12 cellular contexts compared by ENCODE assay signal in genomic region chr9:92952861-92953620, GRCh38. TPM values are rescaled to one million over a fixed set of nuclear protein-coding genes. Genes with fewer than 3 reads are reported as not detected.
DNase-seq lines count a peak whose midpoint lies in the region; ATAC-seq and TF ChIP-seq lines count a peak whose summit lies in the region.
"Had no signal": no experiment of that assay in that cellular context is flagged by ENCODE, and none has a peak within 500 bp of the region (broad histone marks: within the 10 kb centered on the region; RNA-seq: fewer than 3 reads in every experiment).

No MANE protein-coding gene starts in this region.

- CTCF ChIA-PET in T-cell (lab: Charles Lee): interaction anchor here (0.6 to 1.8 kb wide), 6 partner anchors 19 to 77 kb away, joined by 3 to 8 read pairs (median 5); no protein-coding TSS in a partner anchor

- no peaks in the 10 kb centered on the region for H3K27me3 Mint-ChIP-seq in T-cell

- H3K4me1 ChIP-seq in left lung (peaks cover 0 to 23% of the 10 kb centered on the region in 2 donors), colonic mucosa (no peaks in the 10 kb centered on the region)
- H3K4me1 ChIP-seq: pancreas had no signal

- H3K36me3 ChIP-seq in left lung (no peaks in the 10 kb centered on the region), colonic mucosa (no peaks in the 10 kb centered on the region)
- H3K36me3 ChIP-seq: pancreas had no signal

- H3K4me3 Mint-ChIP-seq in T-cell: peak overlapping the region; percentile 77 to 94 (median 80)

- DNase-seq in DMS79 treated with DMSO at 0.1 percent for 48 hours (lab: John Stamatoyannopoulos, UW) (peak; percentile 89), NCI-H1417 (lab: John Stamatoyannopoulos, UW) (peak; percentile 91 to 99 (median 92)), T-cell (no peak), left lung (no peak), colonic mucosa (no peak)
- DNase-seq in stimulated activated CD4-positive, alpha-beta T cell treated with anti-CD3 and anti-CD28 coated beads, Interleukin-12 subunit alpha, Interleukin-12 subunit beta, amount 100 ng/mL, for 4 hours: no peak
- DNase-seq: amniotic stem cell, Kasumi-1, pancreas had no signal

- no peaks in the 10 kb centered on the region for H3K9me3 Mint-ChIP-seq in T-cell

- H3K27ac ChIP-seq in left lung: peak overlapping the region; percentile 49 to 74
- no peak overlapping the region for H3K27ac ChIP-seq in colonic mucosa
- H3K27ac ChIP-seq: pancreas had no signal

- no peaks in the 10 kb centered on the region for H3K9me3 ChIP-seq in left lung
- no peaks in the 10 kb centered on the region for H3K9me3 ChIP-seq in colonic mucosa
- H3K9me3 ChIP-seq: pancreas had no signal

- H3K4me3 ChIP-seq in left lung (no peak overlapping the region), colonic mucosa (no peak overlapping the region)
- H3K4me3 ChIP-seq: pancreas had no signal

- H3K27me3 ChIP-seq in left lung (peaks cover 0 to 17% of the 10 kb centered on the region in 2 donors), colonic mucosa (peaks cover 3% of the 10 kb centered on the region)
- H3K27me3 ChIP-seq: pancreas had no signal

- POLR2A ChIA-PET in T-cell (lab: Charles Lee): interaction anchor here (0.6 to 1.0 kb wide), 4 partner anchors 11 to 181 kb away, joined by 3 to 4 read pairs (median 3); partner anchors contain the start of gene NINJ1 (in 1 of the 2)

- H3K9ac ChIP-seq in colonic mucosa (ENCODE audit: low read depth in 2 of 2, low read length in 2 of 2): no peak overlapping the region

- no peaks in the 10 kb centered on the region for H3K36me3 Mint-ChIP-seq in T-cell

- intact Hi-C loops in left lung (cut with DNase I): no loop called here
- intact Hi-C loops in colonic mucosa (cut with DNase I): no loop called here

- peaks cover 92 to 96% (median 96%) of the 10 kb centered on the region in 3 donors for H3K4me1 Mint-ChIP-seq in T-cell

- TF ChIP-seq CTCF in left lung (IDR thresholded peaks at IDR 0.05) (no peak), colonic mucosa (IDR thresholded peaks at IDR 0.05) (no peak)

- H3K27ac Mint-ChIP-seq in T-cell: peak overlapping the region; percentile 99

- ATAC-seq in T-cell (replicated peaks in 1 of 4): no peak
- peak; percentile 76 for ATAC-seq in left lung
- no peak for ATAC-seq in activated CD4-positive, CD25-positive, alpha-beta regulatory T cell treated with anti-CD3 and anti-CD28 coated beads, Interleukin-2, amount 50 U/mL, for 24 hours
- no peak for ATAC-seq in HG03442 (IDR thresholded peaks at IDR 0.05; ENCODE audit: unreplicated experiment)

RNA-seq across cellular contexts. Expression of gene FGD3, which starts 5.7 kb away (rescaled TPM):
- total RNA-seq in T-cell (100 to 1,000 TPM; 188 to 349 (median 293) TPM), left lung (10 to 100 TPM; 17.2 to 29.9 TPM), colonic mucosa (1 to 10 TPM; 1.8 to 2.3 TPM)
- total RNA-seq: glomerular endothelial cell had no signal

Comparison
In these comparisons a context has a peak if more than half of its experiments do, and no peak if none do; other contexts are left out.
1. DNase-seq: peak in DMS79 treated with DMSO at 0.1 percent for 48 hours (single experiment) and NCI-H1417 (3 of 3); none in T-cell (0 of 34), left lung (0 of 2), stimulated activated CD4-positive, alpha-beta T cell treated with anti-CD3 and anti-CD28 coated beads, Interleukin-12 subunit alpha, Interleukin-12 subunit beta, amount 100 ng/mL, for 4 hours (single experiment) and colonic mucosa (single experiment).
2. RNA of gene FGD3, which starts 5.7 kb away (total RNA-seq): 188 to 349 TPM in T-cell; 17.2 to 29.9 TPM in left lung and 1.8 to 2.3 TPM in colonic mucosa; every median in the first group is over 4 times any median in the second.